8 cellular contexts compared by ENCODE assay signal in the genomic region with DNA sequence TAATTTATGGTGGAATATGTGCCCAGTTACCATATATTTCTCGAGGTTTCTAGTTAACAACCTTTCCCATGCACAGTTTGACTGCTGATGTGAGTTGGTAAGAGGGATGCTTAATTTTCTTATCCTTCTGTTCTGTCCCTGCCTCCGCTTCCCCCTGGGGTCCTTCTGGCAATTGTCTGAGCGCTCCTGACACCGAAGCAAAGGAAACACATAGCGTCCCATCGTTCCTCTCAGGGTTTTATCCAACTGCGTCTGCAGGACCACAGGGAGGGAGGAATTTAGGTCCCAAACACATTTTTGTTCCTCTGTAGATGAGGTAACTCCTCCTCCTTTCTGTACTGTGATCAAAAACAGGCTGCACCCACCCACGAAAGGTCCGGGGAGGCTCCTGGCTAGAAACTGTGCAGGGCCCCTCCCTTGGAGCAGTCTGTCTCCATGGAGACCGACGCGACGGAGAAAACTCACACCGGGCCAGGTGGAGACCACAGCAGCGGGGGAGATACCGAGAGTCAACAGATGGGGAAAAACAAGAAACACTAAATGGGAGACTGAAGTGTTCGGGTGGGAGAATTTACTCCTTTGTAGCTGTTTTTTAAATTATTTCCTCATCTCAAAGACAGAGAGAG.
DNase-seq lines count a peak whose midpoint lies in the region; ATAC-seq and TF ChIP-seq lines count a peak whose summit lies in the region.

No MANE protein-coding gene starts in this region.

- TF ChIP-seq CTCF in Panc1 (IDR thresholded peaks at IDR 0.05) (no peak), type B pancreatic cell (conservative IDR thresholded peaks at IDR 0.05) (no peak), lower leg skin (IDR thresholded peaks at IDR 0.05) (no peak)

- intact Hi-C loops in Panc1 (cut with micrococcal nuclease; ENCODE audit: unreplicated experiment), result no loop called here
- intact Hi-C loops in lower leg skin (cut with DNase I; ENCODE audit: low total_unique reads), result no loop called here

- no peak overlapping the region for H3K9ac ChIP-seq in iPS-15b (ENCODE audit: low read depth, low read length)

- in situ Hi-C loops in G401 (cut with HindIII; ENCODE audit: low sequenced_read_pairs) (no loop called here), Panc1 (cut with HindIII; ENCODE audit: low pct_unique_long_range_greater_than_20kb, low sequenced_read_pairs) (no loop called here)

- POLR2A ChIA-PET in Panc1 (lab: Charles Lee), result no interaction called here

- peak overlapping the region; percentile 30 for H3K27ac Mint-ChIP-seq in type B pancreatic cell

- no peaks in the 10 kb centered on the region for H3K9me3 Mint-ChIP-seq in type B pancreatic cell

- TF ChIP-seq POLR2A in lower leg skin (IDR thresholded peaks at IDR 0.05), result no peak

- H3K9me3 ChIP-seq in Panc1 (ENCODE audit: control insufficient read depth, insufficient read depth, low read depth, low read length) (no peaks in the 10 kb centered on the region), iPS-15b (ENCODE audit: control insufficient read depth, insufficient read depth, low read length) (no peaks in the 10 kb centered on the region)

- WGBS in lower leg skin, 2 donors, result 20 to 29% methylated on average over 17 of the region's 17 CpGs

- ATAC-seq in HG02885 (IDR thresholded peaks at IDR 0.05; ENCODE audit: poor library complexity, unreplicated experiment), result peak; percentile 68
- no peak for ATAC-seq in Panc1

- H3K27me3 ChIP-seq in Panc1 (ENCODE audit: control insufficient read depth, insufficient read depth, low read length) (no peaks in the 10 kb centered on the region), iPS-15b (ENCODE audit: control insufficient read depth, insufficient read depth, low read length) (no peaks in the 10 kb centered on the region)

- H3K4me1 Mint-ChIP-seq in type B pancreatic cell (ENCODE audit: unreplicated experiment), result peaks cover 18% of the 10 kb centered on the region

- no peaks in the 10 kb centered on the region for H3K4me1 ChIP-seq in Panc1 (ENCODE audit: control insufficient read depth, insufficient read depth, low read length)
- H3K4me1 ChIP-seq in iPS-15b (ENCODE audit: control insufficient read depth, insufficient read depth, low read length), result peaks cover 6% of the 10 kb centered on the region

- peak; percentile 78 for DNase-seq in G401 (ENCODE audit: low spot score)
- no peak for DNase-seq in Panc1 (ENCODE audit: low read depth, low spot score)
- DNase-seq in type B pancreatic cell (ENCODE audit: extremely low spot score, unreplicated experiment), result no peak
- no peak for DNase-seq in lower leg skin (ENCODE audit: low spot score in 2 of 2)
- no peak for DNase-seq in NOMO-1 (lab: John Stamatoyannopoulos, UW; ENCODE audit: unreplicated experiment in 2 of 2)
- no peak for DNase-seq in SW 1271 (lab: John Stamatoyannopoulos, UW)

- no TSS peak for BruUV-seq in Panc1 (replicated peaks; lab: Mats Ljungman, UMichigan)

- H3K36me3 Mint-ChIP-seq in type B pancreatic cell, result no peaks in the 10 kb centered on the region

- H3K27ac ChIP-seq in Panc1 (ENCODE audit: low read length), result no peak overlapping the region

- H3K4me3 Mint-ChIP-seq in type B pancreatic cell, result peak overlapping the region; percentile 85

- H3K4me3 ChIP-seq in Panc1 (ENCODE audit: low read depth in 2 of 2, low read length in 2 of 2), result peak overlapping the region; percentile 16 to 32; a peak in 3 of 4 replicates
- H3K4me3 ChIP-seq in iPS-15b (ENCODE audit: low read depth, low read length), result peak overlapping the region; percentile 47
- H3K4me3 ChIP-seq in lower leg skin (ENCODE audit: low read depth, poor library complexity, severe bottlenecking), result no peak overlapping the region

- peaks cover 8% of the 10 kb centered on the region for H3K27me3 Mint-ChIP-seq in type B pancreatic cell

- CTCF ChIA-PET in Panc1 (lab: Charles Lee), result no interaction called here

- no peaks in the 10 kb centered on the region for H3K36me3 ChIP-seq in Panc1 (ENCODE audit: control insufficient read depth, insufficient read depth, low read length)
- H3K36me3 ChIP-seq in iPS-15b (ENCODE audit: control insufficient read depth, insufficient read depth, low read length), result no peaks in the 10 kb centered on the region
